19 cellular contexts compared by ENCODE assay signal in the genomic region with DNA sequence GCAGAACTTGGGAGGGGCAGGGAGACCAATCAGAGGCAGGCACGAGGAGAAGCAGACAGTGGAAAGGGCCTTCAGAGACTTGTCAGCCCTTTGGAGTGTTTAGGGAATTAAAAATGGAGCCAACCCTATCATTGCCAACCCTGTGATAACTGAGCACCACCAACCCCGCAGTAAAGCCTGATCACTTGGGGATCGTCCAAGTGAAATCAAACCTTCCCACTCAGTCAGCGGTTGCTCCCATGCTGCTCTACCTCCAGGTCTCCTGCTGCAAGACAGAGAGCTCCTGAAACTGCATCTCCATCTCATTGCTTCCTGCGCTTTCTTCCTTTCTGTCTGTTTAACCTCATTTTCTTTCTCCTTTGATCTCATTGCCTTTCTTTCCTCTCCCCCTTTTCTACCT. TPM values are rescaled to one million over a fixed set of nuclear protein-coding genes. Genes with fewer than 3 reads are reported as not detected.
DNase-seq lines count a peak whose midpoint lies in the region; ATAC-seq and TF ChIP-seq lines count a peak whose summit lies in the region.
"Had no signal": no experiment of that assay in that cellular context is flagged by ENCODE, and none has a peak within 500 bp of the region (broad histone marks: within the 10 kb centered on the region; RNA-seq: fewer than 3 reads in every experiment).

No MANE protein-coding gene starts in this region.

- H3K9me3 ChIP-seq in BLaER1 treated with 17β-estradiol and CSF1 and Interleukin-3, amounts not matched to agents 10 nM and 100 nM (replicated peaks in 1 of 11) = no peaks in the 10 kb centered on the region
- no peaks in the 10 kb centered on the region for H3K9me3 ChIP-seq in spleen
- H3K9me3 ChIP-seq: BE2C had no signal

- H3K27me3 ChIP-seq in BLaER1 treated with 17β-estradiol and CSF1 and Interleukin-3, amounts not matched to agents 10 nM and 100 nM = peaks cover 0 to 19% (median 5%) of the 10 kb centered on the region in 11 experiments; a peak in 5 of 22 replicates
- H3K27me3 ChIP-seq in spleen (replicated peaks in 1 of 7) = peaks cover 0 to 42% (median 0%) of the 10 kb centered on the region in 7 donors
- H3K27me3 ChIP-seq: BE2C had no signal

- H3K36me3 Mint-ChIP-seq in glutamatergic neuron (ENCODE audit: unreplicated experiment) = peaks cover 16% of the 10 kb centered on the region
- no peaks in the 10 kb centered on the region for H3K36me3 Mint-ChIP-seq in activated CD4-positive, alpha-beta T cell treated with anti-CD3 and anti-CD28 coated beads for 36 hours (ENCODE audit: low read depth)
- H3K36me3 Mint-ChIP-seq: CD14-positive monocyte; CD4-positive, alpha-beta memory T cell had no signal

- peaks cover 19% of the 10 kb centered on the region for H3K27me3 Mint-ChIP-seq in glutamatergic neuron (ENCODE audit: unreplicated experiment)
- H3K27me3 Mint-ChIP-seq in activated CD4-positive, alpha-beta T cell treated with anti-CD3 and anti-CD28 coated beads for 36 hours = peaks cover 43% of the 10 kb centered on the region

- no peaks in the 10 kb centered on the region; a peak in 3 of 22 replicates for H4K20me1 ChIP-seq in BLaER1 treated with 17β-estradiol and CSF1 and Interleukin-3, amounts not matched to agents 10 nM and 100 nM

- peaks cover 39% of the 10 kb centered on the region for H3K4me1 Mint-ChIP-seq in glutamatergic neuron (ENCODE audit: low read depth, unreplicated experiment)
- peaks cover 4% of the 10 kb centered on the region for H3K4me1 Mint-ChIP-seq in activated CD4-positive, alpha-beta T cell treated with anti-CD3 and anti-CD28 coated beads for 36 hours

- H3K36me3 ChIP-seq in BLaER1 treated with 17β-estradiol and CSF1 and Interleukin-3, amounts not matched to agents 10 nM and 100 nM = no peaks in the 10 kb centered on the region
- H3K36me3 ChIP-seq in spleen = no peaks in the 10 kb centered on the region
- H3K36me3 ChIP-seq: BE2C had no signal

- POLR2A ChIA-PET in activated CD4-positive, alpha-beta T cell treated with anti-CD3 and anti-CD28 coated beads for 36 hours (lab: Charles Lee) = no interaction called here

- intact Hi-C loops in spleen (cut with DNase I; ENCODE audit: low total_unique reads) = no loop called here
- intact Hi-C loops in activated CD4-positive, alpha-beta T cell treated with anti-CD3 and anti-CD28 coated beads for 36 hours (cut with DNase I, micrococcal nuclease) = loop anchor here in 1 of 2 experiments (5.0 kb wide), 1 partner anchor 68 kb away; no protein-coding TSS in a partner anchor

- CTCF ChIA-PET in activated CD4-positive, alpha-beta T cell treated with anti-CD3 and anti-CD28 coated beads for 36 hours (lab: Charles Lee) = interaction anchor here (8.0 kb wide), 1 partner anchor 11 kb away, joined by 113 read pairs; no protein-coding TSS in a partner anchor

- H3K9me3 Mint-ChIP-seq in glutamatergic neuron (ENCODE audit: unreplicated experiment) = peaks cover 20% of the 10 kb centered on the region
- H3K9me3 Mint-ChIP-seq in activated CD4-positive, alpha-beta T cell treated with anti-CD3 and anti-CD28 coated beads for 36 hours (ENCODE audit: low read depth) = no peaks in the 10 kb centered on the region
- H3K9me3 Mint-ChIP-seq: GM23338 had no signal

- TF ChIP-seq CTCF in glutamatergic neuron (IDR thresholded peaks at IDR 0.05; ENCODE audit: partially characterized antibody, unreplicated experiment) = no peak
- TF ChIP-seq CTCF in spleen (IDR thresholded peaks at IDR 0.05 in 8 of 11, conservative IDR thresholded peaks at IDR 0.05 in 3 of 11) = no peak

- ATAC-seq in activated CD4-positive, alpha-beta T cell treated with anti-CD3 and anti-CD28 coated beads for 36 hours = no peak
- no peak for ATAC-seq in GM21360 (IDR thresholded peaks at IDR 0.05; ENCODE audit: unreplicated experiment)
- ATAC-seq: GM23338 had no signal

- H3K4me1 ChIP-seq in BLaER1 treated with 17β-estradiol and CSF1 and Interleukin-3, amounts not matched to agents 10 nM and 100 nM = peaks cover 15 to 40% (median 22%) of the 10 kb centered on the region in 10 experiments
- H3K4me1 ChIP-seq in spleen = peaks cover 0 to 65% (median 21%) of the 10 kb centered on the region in 6 donors
- H3K4me1 ChIP-seq: BE2C had no signal

- no peak for TF ChIP-seq POLR2A in spleen (IDR thresholded peaks at IDR 0.05)

- no peak overlapping the region for H3K27ac Mint-ChIP-seq in glutamatergic neuron (ENCODE audit: unreplicated experiment)
- no peak overlapping the region for H3K27ac Mint-ChIP-seq in activated CD4-positive, alpha-beta T cell treated with anti-CD3 and anti-CD28 coated beads for 36 hours
- H3K27ac Mint-ChIP-seq: CD14-positive monocyte; CD4-positive, alpha-beta memory T cell; GM23338 had no signal

- peak overlapping the region; percentile 9 for H3K4me3 Mint-ChIP-seq in glutamatergic neuron (ENCODE audit: unreplicated experiment)
- no peak overlapping the region for H3K4me3 Mint-ChIP-seq in activated CD4-positive, alpha-beta T cell treated with anti-CD3 and anti-CD28 coated beads for 36 hours
- H3K4me3 Mint-ChIP-seq: CD4-positive, alpha-beta memory T cell; GM23338 had no signal

- no peak overlapping the region for H3K27ac ChIP-seq in BLaER1 treated with 17β-estradiol and CSF1 and Interleukin-3, amounts not matched to agents 10 nM and 100 nM
- peak overlapping the region in 2 of 8 donors; percentile 0 to 51 for H3K27ac ChIP-seq in spleen
- H3K27ac ChIP-seq: HL-60 had no signal

- 62 to 90% (median 76%) methylated on average over 5 of the region's 5 CpGs for whole genome bisulfite sequencing in spleen, 5 donors

- no peak overlapping the region for H3K4me3 ChIP-seq in BLaER1 treated with 17β-estradiol and CSF1 and Interleukin-3, amounts not matched to agents 10 nM and 100 nM
- peak overlapping the region in 6 of 8 donors; percentile 38 to 71 (median 49) for H3K4me3 ChIP-seq in spleen
- H3K4me3 ChIP-seq: GM23338 had no signal

- H3K4me2 ChIP-seq in BLaER1 treated with 17β-estradiol and CSF1 and Interleukin-3, amounts not matched to agents 10 nM and 100 nM = peak overlapping the region in 6 of 11 experiments; percentile 47 to 86 (median 64); a peak in 10 of 22 replicates
- H3K4me2 ChIP-seq: GM23338 had no signal

- no peak overlapping the region for H3K9ac ChIP-seq in BLaER1 treated with 17β-estradiol and CSF1 and Interleukin-3, amounts not matched to agents 10 nM and 100 nM

- DNase-seq in Ammon's horn (ENCODE audit: low spot score) (peak; percentile 60), glutamatergic neuron (no peak), spleen (no peak), RKO (ENCODE audit: low spot score) (no peak)
- DNase-seq in activated CD4-positive, alpha-beta T cell treated with anti-CD3 and anti-CD28 coated beads for 36 hours = no peak
- DNase-seq: BE2C; CD4-positive, alpha-beta memory T cell; DMS153; DMS79; GDM1; HCEC 1CT had no signal

RNA-seq across cellular contexts. Expression of gene ACKR1, which starts 4.8 kb away (rescaled TPM):
- total RNA-seq in glutamatergic neuron (ENCODE audit: unreplicated experiment) = 13.5 TPM
- 100 to 1,000 TPM in 5 of 7 donors, 10 to 100 TPM in 2; 76.0 to 141 (median 111) TPM for total RNA-seq in spleen
- polyA plus RNA-seq in spleen = 10 to 100 TPM; 17.6 to 68.3 (median 41.1) TPM
- not detected for total RNA-seq in activated CD4-positive, alpha-beta T cell treated with anti-CD3 and anti-CD28 coated beads for 36 hours
- total RNA-seq: A172; CD4-positive, alpha-beta memory T cell; Daoy; GM23338; HT1080 had no signal
- polyA plus RNA-seq: CD4-positive, alpha-beta memory T cell had no signal

RNA-seq across cellular contexts. Expression of gene CADM3, which starts 28.5 kb away (rescaled TPM):
- total RNA-seq in glutamatergic neuron (ENCODE audit: unreplicated experiment) = 165 TPM
- 1 to 10 TPM in 6 of 7 donors, under 1 TPM in 1; 0.92 to 6.8 (median 4.0) TPM for total RNA-seq in spleen
- polyA plus RNA-seq in spleen = 1 to 10 TPM; 4.1 to 6.3 (median 4.5) TPM
- not detected for total RNA-seq in activated CD4-positive, alpha-beta T cell treated with anti-CD3 and anti-CD28 coated beads for 36 hours
- total RNA-seq: CD4-positive, alpha-beta memory T cell had no signal
- polyA plus RNA-seq: CD14-positive monocyte; CD4-positive, alpha-beta memory T cell had no signal

Comparison
In these comparisons a context has a peak if more than half of its experiments do, and no peak if none do; other contexts are left out.
1. H3K4me3 ChIP-seq: peak in spleen (6 of 8); none in BLaER1 treated with 17β-estradiol and CSF1 and Interleukin-3, amounts not matched to agents 10 nM and 100 nM (0 of 10).
2. RNA of gene ACKR1, which starts 4.8 kb away (total RNA-seq): 76.0 to 141 TPM in spleen and 13.5 TPM in glutamatergic neuron (single experiment); not detected in activated CD4-positive, alpha-beta T cell treated with anti-CD3 and anti-CD28 coated beads for 36 hours; every median in the first group is over 10 times any median in the second.
3. RNA of gene CADM3, which starts 28.5 kb away (total RNA-seq): 165 TPM in glutamatergic neuron (single experiment); 0.92 to 6.8 TPM in spleen and not detected in activated CD4-positive, alpha-beta T cell treated with anti-CD3 and anti-CD28 coated beads for 36 hours; every median in the first group is over 10 times any median in the second.